13 cellular contexts compared by ENCODE assay signal in the genomic region with DNA sequence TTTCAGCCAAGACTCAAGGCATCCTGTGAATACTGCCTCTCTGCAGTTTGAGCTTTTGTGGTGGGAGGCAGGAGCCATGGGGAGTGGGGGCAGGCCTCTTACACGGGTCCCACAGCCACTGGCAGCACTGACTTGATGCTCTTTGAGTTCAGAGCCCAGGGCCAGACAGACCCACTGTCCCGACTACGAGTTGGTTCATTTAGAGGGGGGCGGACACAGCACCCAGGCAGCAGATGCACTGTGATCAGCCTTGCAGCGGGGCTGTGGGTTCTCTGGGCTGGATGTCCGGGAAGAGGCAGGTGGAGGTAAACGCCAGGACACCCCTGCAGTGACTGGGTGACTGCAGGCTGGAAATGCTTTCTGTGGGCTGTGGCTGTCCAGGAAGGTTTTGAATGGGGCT.
DNase-seq lines count a peak whose midpoint lies in the region; ATAC-seq and TF ChIP-seq lines count a peak whose summit lies in the region.
"Had no signal": no experiment of that assay in that cellular context is flagged by ENCODE, and none has a peak within 500 bp of the region (broad histone marks: within the 10 kb centered on the region; RNA-seq: fewer than 3 reads in every experiment).

No MANE protein-coding gene starts in this region.

- no peak for DNase-seq in breast epithelium (ENCODE audit: low spot score in 2 of 2)
- DNase-seq in mammary epithelial cell, result no peak
- DNase-seq in adrenal gland, result peak in 2 of 7 donors; percentile 23 to 56
- DNase-seq in transverse colon, result no peak
- DNase-seq in NCI-H1694 (lab: John Stamatoyannopoulos, UW), result no peak
- DNase-seq: activated B cell treated with CpG ODN at 0.5 μM for 24 hours, gastrocnemius medialis, RPMI8226 had no signal

- CTCF ChIA-PET in mammary epithelial cell (lab: Charles Lee; ENCODE audit: low non-redundant PET), result no interaction called here

- 93% methylated on average over 6 of the region's 7 CpGs for WGBS in mammary epithelial cell (ENCODE audit: low coverage, missing lambda C conversion rate)
- WGBS in adrenal gland, 4 donors, result 58 to 73% (median 70%) methylated on average over 4 to 7 of the region's 7 CpGs
- 82% methylated on average over 7 of the region's 7 CpGs; no CpG with 5 or more reads in 1 of the 2 donors for WGBS in transverse colon (ENCODE audit: low coverage in 1 of 2), 2 donors

- H3K9ac ChIP-seq in mammary epithelial cell (ENCODE audit: insufficient read depth, low read length) (no peak overlapping the region), muscle layer of colon (ENCODE audit: low read length) (no peak overlapping the region)

- intact Hi-C loops in breast epithelium (cut with DNase I; ENCODE audit: low total_unique reads), result no loop called here
- intact Hi-C loops in mammary epithelial cell (cut with micrococcal nuclease), result no loop called here
- intact Hi-C loops in adrenal gland (cut with DNase I), result no loop called here
- intact Hi-C loops in transverse colon (cut with DNase I; ENCODE audit: low total_unique reads), result loop anchor here (5.0 kb wide), 1 partner anchor 44 kb away; no protein-coding TSS in a partner anchor

- H3K79me2 ChIP-seq in mammary epithelial cell (ENCODE audit: insufficient read depth, low read length), result peaks cover 100% of the 10 kb centered on the region

- H3K4me3 ChIP-seq in breast epithelium (no peak overlapping the region), mammary epithelial cell (replicated peaks in 1 of 3; ENCODE audit: insufficient read depth in 1 of 3, low read depth in 2 of 3, low read length in 3 of 3) (no peak overlapping the region), adrenal gland (no peak overlapping the region), muscle layer of colon (ENCODE audit: low read depth in 1 of 2, low read length in 2 of 2) (peak overlapping the region; percentile 13 to 80), transverse colon (no peak overlapping the region)
- H3K4me3 ChIP-seq: gastrocnemius medialis, skin epidermis had no signal

- ATAC-seq in GM19463 (IDR thresholded peaks at IDR 0.05; ENCODE audit: unreplicated experiment) (no peak), HG03139 (IDR thresholded peaks at IDR 0.05; ENCODE audit: unreplicated experiment) (no peak)
- ATAC-seq: HCT116 had no signal

- TF ChIP-seq CTCF in breast epithelium (IDR thresholded peaks at IDR 0.05), result no peak
- TF ChIP-seq CTCF in mammary epithelial cell (conservative IDR thresholded peaks at IDR 0.05 in 1 of 2, IDR thresholded peaks at IDR 0.05 in 1 of 2; ENCODE audit: extremely low read depth in 1 of 2, insufficient read depth in 1 of 2, low read depth in 1 of 2, low read length in 2 of 2), result no peak
- TF ChIP-seq CTCF in adrenal gland (IDR thresholded peaks at IDR 0.05), result no peak
- no peak for TF ChIP-seq CTCF in transverse colon (IDR thresholded peaks at IDR 0.05)

- no peak overlapping the region for H3K4me2 ChIP-seq in mammary epithelial cell (ENCODE audit: insufficient read depth, low read depth, low read length)

- TF ChIP-seq POLR2A in breast epithelium (IDR thresholded peaks at IDR 0.05) (no peak), adrenal gland (IDR thresholded peaks at IDR 0.05) (no peak), transverse colon (IDR thresholded peaks at IDR 0.05) (no peak)

- no peaks in the 10 kb centered on the region for H3K36me3 ChIP-seq in breast epithelium
- H3K36me3 ChIP-seq in mammary epithelial cell (ENCODE audit: insufficient read depth, low read length), result peaks cover 5% of the 10 kb centered on the region
- H3K36me3 ChIP-seq in adrenal gland (replicated peaks in 1 of 2), result no peaks in the 10 kb centered on the region
- no peaks in the 10 kb centered on the region for H3K36me3 ChIP-seq in muscle layer of colon (ENCODE audit: insufficient read depth, low read length)
- no peaks in the 10 kb centered on the region for H3K36me3 ChIP-seq in transverse colon
- H3K36me3 ChIP-seq: gastrocnemius medialis had no signal

- TF ChIP-seq EP300 in transverse colon (IDR thresholded peaks at IDR 0.05; ENCODE audit: low read depth), result no peak

- dilution Hi-C loops in mammary epithelial cell (cut with HindIII; ENCODE audit: low sequenced_read_pairs), result no loop called here

- H3K9me3 ChIP-seq in breast epithelium (no peaks in the 10 kb centered on the region), mammary epithelial cell (replicated peaks; ENCODE audit: insufficient read depth, low read length) (no peaks in the 10 kb centered on the region), adrenal gland (replicated peaks in 1 of 3) (no peaks in the 10 kb centered on the region), muscle layer of colon (ENCODE audit: low read length) (no peaks in the 10 kb centered on the region), transverse colon (no peaks in the 10 kb centered on the region)
- H3K9me3 ChIP-seq: gastrocnemius medialis had no signal

- H3K27me3 ChIP-seq in breast epithelium (no peaks in the 10 kb centered on the region), mammary epithelial cell (ENCODE audit: insufficient read depth, low read length) (no peaks in the 10 kb centered on the region), adrenal gland (no peaks in the 10 kb centered on the region), muscle layer of colon (ENCODE audit: control insufficient read depth in 1 of 2, insufficient read depth in 2 of 2, low read length in 2 of 2) (no peaks in the 10 kb centered on the region), transverse colon (no peaks in the 10 kb centered on the region)
- H3K27me3 ChIP-seq: gastrocnemius medialis had no signal

- peaks cover 23% of the 10 kb centered on the region for H4K20me1 ChIP-seq in mammary epithelial cell (ENCODE audit: insufficient read depth, low read length)

- H2AFZ ChIP-seq in mammary epithelial cell (ENCODE audit: low read depth, low read length), result no peak overlapping the region

- peaks cover 27 to 51% of the 10 kb centered on the region in 2 donors for H3K4me1 ChIP-seq in breast epithelium
- peaks cover 61% of the 10 kb centered on the region for H3K4me1 ChIP-seq in mammary epithelial cell (ENCODE audit: insufficient read depth, low read length)
- peaks cover 74 to 86% of the 10 kb centered on the region in 2 donors for H3K4me1 ChIP-seq in adrenal gland (replicated peaks in 1 of 2)
- peaks cover 76% of the 10 kb centered on the region for H3K4me1 ChIP-seq in muscle layer of colon (ENCODE audit: insufficient read depth, low read length)
- peaks cover 49 to 84% (median 72%) of the 10 kb centered on the region in 4 donors for H3K4me1 ChIP-seq in transverse colon

- in situ Hi-C loops in mammary epithelial cell (cut with MboI; ENCODE audit: low sequenced_read_pairs in 2 of 2) (no loop called here), transverse colon (cut with MboI; ENCODE audit: low pct_ligation_motif_present in 1 of 4, low pct_unique_long_range_greater_than_20kb in 1 of 4, low sequenced_read_pairs in 3 of 4) (no loop called here)

- H3K27ac ChIP-seq in breast epithelium (peak overlapping the region; percentile 93 to 95), mammary epithelial cell (ENCODE audit: insufficient read depth, low read depth, low read length) (no peak overlapping the region), adrenal gland (peak overlapping the region; percentile 42 to 99 (median 96)), muscle layer of colon (ENCODE audit: low read depth, low read length) (peak overlapping the region; percentile 97), transverse colon (peak overlapping the region; percentile 91 to 96 (median 94))

- BruUV-seq in mammary epithelial cell (replicated peaks; lab: Mats Ljungman, UMichigan), result no TSS peak

Comparison
In these comparisons a context has a peak if more than half of its experiments do, and no peak if none do; other contexts are left out.
1. H3K4me3 ChIP-seq: peak in muscle layer of colon (2 of 2); none in breast epithelium (0 of 3), mammary epithelial cell (0 of 3), adrenal gland (0 of 4) and transverse colon (0 of 4).